1 cellular context compared by ENCODE assay signal in genomic region chr15:68818671-68819450, GRCh38.
TF ChIP-seq lines count a peak whose summit lies in the region.

No MANE protein-coding gene starts in this region.

TF ChIP-seq in HepG2, 621 proteins besides CTCF, POLR2A, EP300 and RAD21 (continued from another document and continues in another):
- TF ChIP-seq GMEB1 (CRISPR knock-in tag; IDR thresholded peaks at IDR 0.05; ENCODE audit: borderline replicate concordance) (no peak; the same call in 1 of the 2 replicates), ZNF749 (CRISPR knock-in tag; IDR thresholded peaks at IDR 0.05; ENCODE audit: borderline replicate concordance) (0 out of 2 replicates have a peak, but pooled peaks have one; percentile 41), ZNF678 (CRISPR knock-in tag; IDR thresholded peaks at IDR 0.05) (no peak), ZFX (CRISPR knock-in tag; IDR thresholded peaks at IDR 0.05; ENCODE audit: low read depth) (no peak), ZNF318 (CRISPR knock-in tag; IDR thresholded peaks at IDR 0.05) (no peak), ONECUT2 (CRISPR knock-in tag; IDR thresholded peaks at IDR 0.05) (no peak), ZNF317 (CRISPR knock-in tag; IDR thresholded peaks at IDR 0.05) (0 out of 2 replicates have a peak, but pooled peaks have one; percentile 57), SP2 (CRISPR knock-in tag; IDR thresholded peaks at IDR 0.05) (peak; percentile 24; the same call in 1 of the 2 replicates), ZBTB10 (CRISPR knock-in tag; IDR thresholded peaks at IDR 0.05; ENCODE audit: borderline replicate concordance) (no peak), ZNF207 (IDR thresholded peaks at IDR 0.05; ENCODE audit: borderline replicate concordance) (no peak), IKZF4 (CRISPR knock-in tag; IDR thresholded peaks at IDR 0.05; ENCODE audit: borderline replicate concordance, low read depth, not compliant biosample characterization) (no peak), ZNF121 (CRISPR knock-in tag; IDR thresholded peaks at IDR 0.05) (0 out of 2 replicates have a peak, but pooled peaks have one; percentile 11), U2AF1 (optimal IDR thresholded peaks at IDR 0.05; ENCODE audit: low read depth, low read length) (no peak), TOE1 (CRISPR knock-in tag; IDR thresholded peaks at IDR 0.05) (no peak), ZBTB1 (CRISPR knock-in tag; IDR thresholded peaks at IDR 0.05; ENCODE audit: borderline replicate concordance) (no peak), NFYB (CRISPR knock-in tag; IDR thresholded peaks at IDR 0.05) (no peak), FOXP1 (IDR thresholded peaks at IDR 0.05) (no peak), FOXP1 (CRISPR knock-in tag; IDR thresholded peaks at IDR 0.05) (no peak), RBFOX2 (IDR thresholded peaks at IDR 0.05; ENCODE audit: low read depth, low read length) (peak; percentile 71), NR2F2 (IDR thresholded peaks at IDR 0.05; ENCODE audit: borderline replicate concordance, low read depth) (no peak)
- TF ChIP-seq, protein P1, sequence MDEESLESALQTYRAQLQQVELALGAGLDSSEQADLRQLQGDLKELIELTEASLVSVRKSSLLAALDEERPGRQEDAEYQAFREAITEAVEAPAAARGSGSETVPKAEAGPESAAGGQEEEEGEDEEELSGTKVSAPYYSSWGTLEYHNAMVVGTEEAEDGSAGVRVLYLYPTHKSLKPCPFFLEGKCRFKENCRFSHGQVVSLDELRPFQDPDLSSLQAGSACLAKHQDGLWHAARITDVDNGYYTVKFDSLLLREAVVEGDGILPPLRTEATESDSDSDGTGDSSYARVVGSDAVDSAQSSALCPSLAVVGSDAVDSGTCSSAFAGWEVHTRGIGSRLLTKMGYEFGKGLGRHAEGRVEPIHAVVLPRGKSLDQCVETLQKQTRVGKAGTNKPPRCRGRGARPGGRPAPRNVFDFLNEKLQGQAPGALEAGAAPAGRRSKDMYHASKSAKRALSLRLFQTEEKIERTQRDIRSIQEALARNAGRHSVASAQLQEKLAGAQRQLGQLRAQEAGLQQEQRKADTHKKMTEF (CRISPR knock-in tag; IDR thresholded peaks at IDR 0.05), result no peak; the same call in 1 of the 2 replicates
- TF ChIP-seq, protein P2, sequence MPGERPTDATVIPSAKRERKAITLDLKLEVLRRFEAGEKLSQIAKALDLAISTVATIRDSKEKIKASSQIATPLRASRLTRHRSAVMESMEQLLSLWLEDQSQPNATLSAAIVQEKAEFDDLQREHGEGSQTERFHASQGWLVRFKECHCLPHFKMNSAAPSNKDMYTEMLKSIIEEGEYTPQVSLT (CRISPR knock-in tag; IDR thresholded peaks at IDR 0.05; ENCODE audit: borderline replicate concordance, low read depth), result no peak
- TF ChIP-seq, protein P3, sequence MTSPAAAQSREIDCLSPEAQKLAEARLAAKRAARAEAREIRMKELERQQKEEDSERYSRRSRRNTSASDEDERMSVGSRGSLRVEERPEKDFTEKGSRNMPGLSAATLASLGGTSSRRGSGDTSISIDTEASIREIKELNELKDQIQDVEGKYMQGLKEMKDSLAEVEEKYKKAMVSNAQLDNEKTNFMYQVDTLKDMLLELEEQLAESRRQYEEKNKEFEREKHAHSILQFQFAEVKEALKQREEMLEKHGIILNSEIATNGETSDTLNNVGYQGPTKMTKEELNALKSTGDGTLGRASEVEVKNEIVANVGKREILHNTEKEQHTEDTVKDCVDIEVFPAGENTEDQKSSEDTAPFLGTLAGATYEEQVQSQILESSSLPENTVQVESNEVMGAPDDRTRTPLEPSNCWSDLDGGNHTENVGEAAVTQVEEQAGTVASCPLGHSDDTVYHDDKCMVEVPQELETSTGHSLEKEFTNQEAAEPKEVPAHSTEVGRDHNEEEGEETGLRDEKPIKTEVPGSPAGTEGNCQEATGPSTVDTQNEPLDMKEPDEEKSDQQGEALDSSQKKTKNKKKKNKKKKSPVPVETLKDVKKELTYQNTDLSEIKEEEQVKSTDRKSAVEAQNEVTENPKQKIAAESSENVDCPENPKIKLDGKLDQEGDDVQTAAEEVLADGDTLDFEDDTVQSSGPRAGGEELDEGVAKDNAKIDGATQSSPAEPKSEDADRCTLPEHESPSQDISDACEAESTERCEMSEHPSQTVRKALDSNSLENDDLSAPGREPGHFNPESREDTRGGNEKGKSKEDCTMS (CRISPR knock-in tag; conservative IDR thresholded peaks at IDR 0.05), result no peak
- TF ChIP-seq, protein P4, sequence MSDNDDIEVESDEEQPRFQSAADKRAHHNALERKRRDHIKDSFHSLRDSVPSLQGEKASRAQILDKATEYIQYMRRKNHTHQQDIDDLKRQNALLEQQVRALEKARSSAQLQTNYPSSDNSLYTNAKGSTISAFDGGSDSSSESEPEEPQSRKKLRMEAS (IDR thresholded peaks at IDR 0.05), result 0 out of 2 replicates have a peak, but pooled peaks have one; percentile 7
- TF ChIP-seq, protein P5, sequence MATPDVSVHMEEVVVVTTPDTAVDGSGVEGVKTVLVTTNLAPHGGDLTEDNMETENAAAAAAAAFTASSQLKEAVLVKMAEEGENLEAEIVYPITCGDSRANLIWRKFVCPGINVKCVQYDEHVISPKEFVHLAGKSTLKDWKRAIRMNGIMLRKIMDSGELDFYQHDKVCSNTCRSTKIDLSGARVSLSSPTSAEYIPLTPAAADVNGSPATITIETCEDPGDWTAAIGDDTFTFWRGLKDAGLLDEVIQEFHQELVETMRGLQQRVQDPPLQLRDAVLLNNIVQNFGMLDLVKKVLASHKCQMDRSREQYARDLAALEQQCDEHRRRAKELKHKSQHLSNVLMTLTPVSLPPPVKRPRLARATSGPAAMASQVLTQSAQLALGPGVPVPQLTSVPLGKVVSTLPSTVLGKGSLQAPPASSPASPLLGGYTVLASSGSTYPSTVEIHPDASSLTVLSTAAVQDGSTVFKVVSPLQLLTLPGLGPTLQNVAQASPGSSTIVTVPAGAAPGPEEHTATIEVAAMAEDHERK (CRISPR knock-in tag; IDR thresholded peaks at IDR 0.05; ENCODE audit: low read depth), result no peak
- TF ChIP-seq, protein P6, sequence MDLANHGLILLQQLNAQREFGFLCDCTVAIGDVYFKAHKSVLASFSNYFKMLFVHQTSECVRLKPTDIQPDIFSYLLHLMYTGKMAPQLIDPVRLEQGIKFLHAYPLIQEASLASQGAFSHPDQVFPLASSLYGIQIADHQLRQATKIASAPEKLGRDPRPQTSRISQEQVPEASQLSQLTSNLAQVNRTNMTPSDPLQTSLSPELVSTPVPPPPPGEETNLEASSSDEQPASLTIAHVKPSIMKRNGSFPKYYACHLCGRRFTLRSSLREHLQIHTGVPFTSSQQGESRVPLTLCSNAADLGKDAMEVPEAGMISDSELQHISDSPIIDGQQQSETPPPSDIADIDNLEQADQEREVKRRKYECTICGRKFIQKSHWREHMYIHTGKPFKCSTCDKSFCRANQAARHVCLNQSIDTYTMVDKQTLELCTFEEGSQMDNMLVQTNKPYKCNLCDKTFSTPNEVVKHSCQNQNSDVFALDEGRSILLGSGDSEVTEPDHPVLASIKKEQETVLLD (CRISPR knock-in tag; IDR thresholded peaks at IDR 0.05; ENCODE audit: low read depth), result 0 out of 2 replicates have a peak, but pooled peaks have one; percentile 40
